1 cellular context compared by ENCODE assay signal in the genomic region with DNA sequence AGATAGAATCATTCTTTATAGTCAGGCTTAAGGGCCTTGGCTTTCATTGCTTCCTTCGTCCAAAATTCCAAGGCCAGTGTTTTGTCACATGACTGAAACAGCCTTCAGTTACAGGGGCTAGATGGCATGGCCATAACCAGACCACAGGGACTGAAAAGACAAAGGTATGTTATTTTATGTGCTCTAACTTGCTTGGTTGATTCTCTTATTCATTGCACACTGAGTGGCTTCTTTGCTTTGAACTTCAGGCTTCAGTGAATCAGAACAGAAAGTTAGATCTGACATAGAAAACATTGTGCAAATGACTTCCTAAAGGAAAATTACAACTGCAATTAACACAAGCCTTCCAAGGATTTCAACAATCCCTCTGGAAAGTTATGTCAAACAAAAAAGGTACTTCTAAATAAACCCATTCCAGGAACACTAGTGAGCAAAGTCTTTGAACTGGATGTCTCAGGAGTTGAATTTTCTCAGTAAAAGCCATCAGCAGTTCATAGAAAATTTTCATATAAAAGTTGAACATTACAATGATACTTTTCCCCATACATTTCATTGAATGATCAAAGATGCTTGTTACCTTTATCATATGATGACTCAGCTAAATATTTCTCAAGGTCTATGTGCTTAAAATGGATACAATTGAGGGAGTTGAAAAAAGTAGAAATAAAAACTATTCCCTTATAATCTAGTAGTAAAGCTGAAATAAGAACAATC.
TF ChIP-seq lines count a peak whose summit lies in the region.

No MANE protein-coding gene starts in this region.

TF ChIP-seq in GM23338, 12 proteins besides CTCF, POLR2A, EP300 and RAD21 (continued from another document):
- TF ChIP-seq, protein P1, sequence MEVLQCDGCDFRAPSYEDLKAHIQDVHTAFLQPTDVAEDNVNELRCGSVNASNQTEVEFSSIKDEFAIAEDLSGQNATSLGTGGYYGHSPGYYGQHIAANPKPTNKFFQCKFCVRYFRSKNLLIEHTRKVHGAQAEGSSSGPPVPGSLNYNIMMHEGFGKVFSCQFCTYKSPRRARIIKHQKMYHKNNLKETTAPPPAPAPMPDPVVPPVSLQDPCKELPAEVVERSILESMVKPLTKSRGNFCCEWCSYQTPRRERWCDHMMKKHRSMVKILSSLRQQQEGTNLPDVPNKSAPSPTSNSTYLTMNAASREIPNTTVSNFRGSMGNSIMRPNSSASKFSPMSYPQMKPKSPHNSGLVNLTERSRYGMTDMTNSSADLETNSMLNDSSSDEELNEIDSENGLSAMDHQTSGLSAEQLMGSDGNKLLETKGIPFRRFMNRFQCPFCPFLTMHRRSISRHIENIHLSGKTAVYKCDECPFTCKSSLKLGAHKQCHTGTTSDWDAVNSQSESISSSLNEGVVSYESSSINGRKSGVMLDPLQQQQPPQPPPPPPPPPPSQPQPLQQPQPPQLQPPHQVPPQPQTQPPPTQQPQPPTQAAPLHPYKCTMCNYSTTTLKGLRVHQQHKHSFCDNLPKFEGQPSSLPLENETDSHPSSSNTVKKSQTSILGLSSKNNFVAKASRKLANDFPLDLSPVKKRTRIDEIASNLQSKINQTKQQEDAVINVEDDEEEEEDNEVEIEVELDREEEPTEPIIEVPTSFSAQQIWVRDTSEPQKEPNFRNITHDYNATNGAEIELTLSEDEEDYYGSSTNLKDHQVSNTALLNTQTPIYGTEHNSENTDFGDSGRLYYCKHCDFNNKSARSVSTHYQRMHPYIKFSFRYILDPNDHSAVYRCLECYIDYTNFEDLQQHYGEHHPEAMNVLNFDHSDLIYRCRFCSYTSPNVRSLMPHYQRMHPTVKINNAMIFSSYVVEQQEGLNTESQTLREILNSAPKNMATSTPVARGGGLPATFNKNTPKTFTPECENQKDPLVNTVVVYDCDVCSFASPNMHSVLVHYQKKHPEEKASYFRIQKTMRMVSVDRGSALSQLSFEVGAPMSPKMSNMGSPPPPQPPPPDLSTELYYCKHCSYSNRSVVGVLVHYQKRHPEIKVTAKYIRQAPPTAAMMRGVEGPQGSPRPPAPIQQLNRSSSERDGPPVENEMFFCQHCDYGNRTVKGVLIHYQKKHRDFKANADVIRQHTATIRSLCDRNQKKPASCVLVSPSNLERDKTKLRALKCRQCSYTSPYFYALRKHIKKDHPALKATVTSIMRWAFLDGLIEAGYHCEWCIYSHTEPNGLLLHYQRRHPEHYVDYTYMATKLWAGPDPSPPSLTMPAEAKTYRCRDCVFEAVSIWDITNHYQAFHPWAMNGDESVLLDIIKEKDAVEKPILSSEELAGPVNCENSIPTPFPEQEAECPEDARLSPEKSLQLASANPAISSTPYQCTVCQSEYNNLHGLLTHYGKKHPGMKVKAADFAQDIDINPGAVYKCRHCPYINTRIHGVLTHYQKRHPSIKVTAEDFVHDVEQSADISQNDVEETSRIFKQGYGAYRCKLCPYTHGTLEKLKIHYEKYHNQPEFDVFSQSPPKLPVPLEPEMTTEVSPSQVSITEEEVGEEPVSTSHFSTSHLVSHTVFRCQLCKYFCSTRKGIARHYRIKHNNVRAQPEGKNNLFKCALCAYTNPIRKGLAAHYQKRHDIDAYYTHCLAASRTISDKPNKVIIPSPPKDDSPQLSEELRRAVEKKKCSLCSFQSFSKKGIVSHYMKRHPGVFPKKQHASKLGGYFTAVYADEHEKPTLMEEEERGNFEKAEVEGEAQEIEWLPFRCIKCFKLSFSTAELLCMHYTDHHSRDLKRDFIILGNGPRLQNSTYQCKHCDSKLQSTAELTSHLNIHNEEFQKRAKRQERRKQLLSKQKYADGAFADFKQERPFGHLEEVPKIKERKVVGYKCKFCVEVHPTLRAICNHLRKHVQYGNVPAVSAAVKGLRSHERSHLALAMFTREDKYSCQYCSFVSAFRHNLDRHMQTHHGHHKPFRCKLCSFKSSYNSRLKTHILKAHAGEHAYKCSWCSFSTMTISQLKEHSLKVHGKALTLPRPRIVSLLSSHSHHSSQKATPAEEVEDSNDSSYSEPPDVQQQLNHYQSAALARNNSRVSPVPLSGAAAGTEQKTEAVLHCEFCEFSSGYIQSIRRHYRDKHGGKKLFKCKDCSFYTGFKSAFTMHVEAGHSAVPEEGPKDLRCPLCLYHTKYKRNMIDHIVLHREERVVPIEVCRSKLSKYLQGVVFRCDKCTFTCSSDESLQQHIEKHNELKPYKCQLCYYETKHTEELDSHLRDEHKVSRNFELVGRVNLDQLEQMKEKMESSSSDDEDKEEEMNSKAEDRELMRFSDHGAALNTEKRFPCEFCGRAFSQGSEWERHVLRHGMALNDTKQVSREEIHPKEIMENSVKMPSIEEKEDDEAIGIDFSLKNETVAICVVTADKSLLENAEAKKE (CRISPR knock-in tag; IDR thresholded peaks at IDR 0.05), result no peak
- TF ChIP-seq POLR2AphosphoS5 (IDR thresholded peaks at IDR 0.05; ENCODE audit: low read depth), result no peak
- TF ChIP-seq EZH2phosphoT487 (IDR thresholded peaks at IDR 0.05; ENCODE audit: unreplicated experiment), result no peak
- TF ChIP-seq CREB1 (CRISPR knock-in tag; IDR thresholded peaks at IDR 0.05; ENCODE audit: low read depth), result no peak
- no peak for TF ChIP-seq ZNF114 (CRISPR knock-in tag; IDR thresholded peaks at IDR 0.05)
- no peak for TF ChIP-seq EZH2 (IDR thresholded peaks at IDR 0.05; ENCODE audit: low read depth, unreplicated experiment)
- TF ChIP-seq, protein P2, sequence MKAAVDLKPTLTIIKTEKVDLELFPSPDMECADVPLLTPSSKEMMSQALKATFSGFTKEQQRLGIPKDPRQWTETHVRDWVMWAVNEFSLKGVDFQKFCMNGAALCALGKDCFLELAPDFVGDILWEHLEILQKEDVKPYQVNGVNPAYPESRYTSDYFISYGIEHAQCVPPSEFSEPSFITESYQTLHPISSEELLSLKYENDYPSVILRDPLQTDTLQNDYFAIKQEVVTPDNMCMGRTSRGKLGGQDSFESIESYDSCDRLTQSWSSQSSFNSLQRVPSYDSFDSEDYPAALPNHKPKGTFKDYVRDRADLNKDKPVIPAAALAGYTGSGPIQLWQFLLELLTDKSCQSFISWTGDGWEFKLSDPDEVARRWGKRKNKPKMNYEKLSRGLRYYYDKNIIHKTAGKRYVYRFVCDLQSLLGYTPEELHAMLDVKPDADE (IDR thresholded peaks at IDR 0.05), result no peak
- no peak for TF ChIP-seq STAT1 (IDR thresholded peaks at IDR 0.05; ENCODE audit: unreplicated experiment)
